In genomic region chr7:24284699-24285506, GRCh38 we compare ENCODE assay signal across 11 cellular contexts. TPM values are rescaled to one million over a fixed set of nuclear protein-coding genes. Genes with fewer than 3 reads are reported as not detected.
DNase-seq lines count a peak whose midpoint lies in the region; ATAC-seq and TF ChIP-seq lines count a peak whose summit lies in the region.
"Had no signal": no experiment of that assay in that cellular context is flagged by ENCODE, and none has a peak within 500 bp of the region (broad histone marks: within the 10 kb centered on the region; RNA-seq: fewer than 3 reads in every experiment).

No MANE protein-coding gene starts in this region.

- H3K27me3 ChIP-seq in uterus: peaks cover 0 to 17% of the 10 kb centered on the region in 2 donors

- no peaks in the 10 kb centered on the region for H3K9me3 Mint-ChIP-seq in stimulated activated effector memory CD8-positive, alpha-beta T cell treated with anti-CD3 and anti-CD28 coated beads, Interleukin-12 subunit alpha, Interleukin-12 subunit beta, amount 100 ng/mL, for 72 hours

- H3K9me3 ChIP-seq in uterus: no peaks in the 10 kb centered on the region

- peak; percentile 34 for TF ChIP-seq CTCF in VCaP (conservative IDR thresholded peaks at IDR 0.05)
- TF ChIP-seq CTCF in uterus (IDR thresholded peaks at IDR 0.05): no peak

- TF ChIP-seq POLR2A in uterus (IDR thresholded peaks at IDR 0.05): no peak

- H3K27ac Mint-ChIP-seq in stimulated activated effector memory CD8-positive, alpha-beta T cell treated with anti-CD3 and anti-CD28 coated beads, Interleukin-12 subunit alpha, Interleukin-12 subunit beta, amount 100 ng/mL, for 72 hours: no peak overlapping the region

- DNase-seq in activated CD4-positive, alpha-beta T cell treated with anti-CD3 and anti-CD28 coated beads for 48 hours: peak; percentile 9
- no peak for DNase-seq in activated CD4-positive, alpha-beta T cell treated with anti-CD3 and anti-CD28 coated beads for 1 hour
- DNase-seq in iPS-NIHi7 (ENCODE audit: extremely low spot score) (peak; percentile 65), uterus (no peak), cerebellar cortex (ENCODE audit: low spot score) (no peak)
- DNase-seq in stimulated activated effector memory CD8-positive, alpha-beta T cell treated with anti-CD3 and anti-CD28 coated beads, Interleukin-12 subunit alpha, Interleukin-12 subunit beta, amount 100 ng/mL, for 72 hours (ENCODE audit: low spot score in 2 of 2): no peak
- DNase-seq: central memory CD4-positive, alpha-beta T cell; KBM-7; NCI-H774 had no signal

- H3K4me1 ChIP-seq in uterus: no peaks in the 10 kb centered on the region

- no peak overlapping the region for H3K4me3 ChIP-seq in uterus

- H3K36me3 ChIP-seq in uterus: no peaks in the 10 kb centered on the region

- H3K36me3 Mint-ChIP-seq in stimulated activated effector memory CD8-positive, alpha-beta T cell treated with anti-CD3 and anti-CD28 coated beads, Interleukin-12 subunit alpha, Interleukin-12 subunit beta, amount 100 ng/mL, for 72 hours: no peaks in the 10 kb centered on the region

- peak overlapping the region; percentile 33 for H3K4me3 Mint-ChIP-seq in stimulated activated effector memory CD8-positive, alpha-beta T cell treated with anti-CD3 and anti-CD28 coated beads, Interleukin-12 subunit alpha, Interleukin-12 subunit beta, amount 100 ng/mL, for 72 hours

- H3K27ac ChIP-seq in VCaP (peak overlapping the region; percentile 86), uterus (no peak overlapping the region)

- ATAC-seq in stimulated activated effector memory CD8-positive, alpha-beta T cell treated with anti-CD3 and anti-CD28 coated beads, Interleukin-12 subunit alpha, Interleukin-12 subunit beta, amount 100 ng/mL, for 72 hours: peak; percentile 22
- ATAC-seq in HG02759 (IDR thresholded peaks at IDR 0.05; ENCODE audit: unreplicated experiment): no peak

- intact Hi-C loops in uterus (cut with DNase I; ENCODE audit: low total_unique reads): no loop called here

- peaks cover 6% of the 10 kb centered on the region for H3K4me1 Mint-ChIP-seq in stimulated activated effector memory CD8-positive, alpha-beta T cell treated with anti-CD3 and anti-CD28 coated beads, Interleukin-12 subunit alpha, Interleukin-12 subunit beta, amount 100 ng/mL, for 72 hours

RNA-seq across cellular contexts. Expression of gene NPY, which starts 0.9 kb away (rescaled TPM):
- total RNA-seq in uterus: 1 to 10 TPM in 1 of 4 donors, not detected in 3; 2.9 TPM

Comparison
In these comparisons a context has a peak if more than half of its experiments do, and no peak if none do; other contexts are left out.
1. DNase-seq: peak in activated CD4-positive, alpha-beta T cell treated with anti-CD3 and anti-CD28 coated beads for 48 hours (single experiment) and iPS-NIHi7 (single experiment); none in activated CD4-positive, alpha-beta T cell treated with anti-CD3 and anti-CD28 coated beads for 1 hour (single experiment), stimulated activated effector memory CD8-positive, alpha-beta T cell treated with anti-CD3 and anti-CD28 coated beads, Interleukin-12 subunit alpha, Interleukin-12 subunit beta, amount 100 ng/mL, for 72 hours (0 of 2), uterus (0 of 2) and cerebellar cortex (single experiment).